Comparison of ENCODE assay signal across 7 cellular contexts in genomic region chr9:71898756-71899155, GRCh38. TPM values are rescaled to one million over a fixed set of nuclear protein-coding genes. Genes with fewer than 3 reads are reported as not detected.
DNase-seq lines count a peak whose midpoint lies in the region; ATAC-seq and TF ChIP-seq lines count a peak whose summit lies in the region.
"Not testable (repeated sequence)": the region's sequence is repeated elsewhere in the genome, so short reads cannot be mapped to it uniquely, and the experiment has no call there.

No MANE protein-coding gene starts in this region.

- peak overlapping the region; percentile 12 for H3K4me3 Mint-ChIP-seq in T-helper 1 cell treated with Interleukin-12 subunit alpha and Interleukin-12 subunit beta and Interleukin-4 antibody, amounts not matched to agents 30 μg/mL and 1 μg/mL, for 36 hours
- H3K4me3 Mint-ChIP-seq in activated CD4-positive, alpha-beta memory T cell treated with anti-CD3 and anti-CD28 coated beads, Interleukin-2, amount 10 ng/mL, durations not matched to agents 7 days and 5 days; activated naive CD4-positive, alpha-beta T cell treated with anti-CD3 and anti-CD28 coated beads, Interleukin-2, amount 10 ng/mL, durations not matched to agents 7 days and 5 days: not testable (repeated sequence)
- H3K4me3 Mint-ChIP-seq in effector memory CD8-positive, alpha-beta T cell: peak overlapping the region; percentile 32 to 64
- H3K4me3 Mint-ChIP-seq in natural killer cell treated with Interleukin-12 subunit alpha and Interleukin-12 subunit beta and Interleukin-15 and Interleukin-18, amount 100 ng/mL, for 72 hours: peak overlapping the region; percentile 80

- ATAC-seq in DND-41 (ENCODE audit: insufficient read depth, low read depth); effector memory CD8-positive, alpha-beta T cell (replicated peaks); natural killer cell treated with Interleukin-12 subunit alpha and Interleukin-12 subunit beta and Interleukin-15 and Interleukin-18, amount 100 ng/mL, for 72 hours: not testable (repeated sequence)

- not testable (repeated sequence) for H2AFZ ChIP-seq in DND-41 (ENCODE audit: low read depth, low read length); KMS-11 (ENCODE audit: low read depth)

- H3K9ac ChIP-seq in DND-41 (ENCODE audit: low read depth, low read length): peak overlapping the region; percentile 65
- H3K9ac ChIP-seq in KMS-11: not testable (repeated sequence)

- not testable (repeated sequence) for H3K27me3 Mint-ChIP-seq in T-helper 1 cell treated with Interleukin-12 subunit alpha and Interleukin-12 subunit beta and Interleukin-4 antibody, amounts not matched to agents 30 μg/mL and 1 μg/mL, for 36 hours (ENCODE audit: low read depth); activated CD4-positive, alpha-beta memory T cell treated with anti-CD3 and anti-CD28 coated beads, Interleukin-2, amount 10 ng/mL, durations not matched to agents 7 days and 5 days; activated naive CD4-positive, alpha-beta T cell treated with anti-CD3 and anti-CD28 coated beads, Interleukin-2, amount 10 ng/mL, durations not matched to agents 7 days and 5 days; effector memory CD8-positive, alpha-beta T cell; natural killer cell treated with Interleukin-12 subunit alpha and Interleukin-12 subunit beta and Interleukin-15 and Interleukin-18, amount 100 ng/mL, for 72 hours

- H3K79me2 ChIP-seq in DND-41 (ENCODE audit: insufficient read depth, low read length): peaks cover 93% of the 10 kb centered on the region
- peaks cover 100% of the 10 kb centered on the region for H3K79me2 ChIP-seq in KMS-11 (ENCODE audit: insufficient read depth, low read depth)

- peaks cover 97% of the 10 kb centered on the region for H3K4me1 ChIP-seq in DND-41 (ENCODE audit: insufficient read depth, low read length)
- H3K4me1 ChIP-seq in KMS-11 (ENCODE audit: low read depth, poor library complexity, severe bottlenecking): peaks cover 77% of the 10 kb centered on the region

- H3K27me3 ChIP-seq in DND-41 (ENCODE audit: insufficient read depth, low read length, poor library complexity); KMS-11 (ENCODE audit: insufficient read depth, low read depth): not testable (repeated sequence)

- H3K4me2 ChIP-seq in DND-41 (ENCODE audit: insufficient read depth, low read length): peak overlapping the region; percentile 52
- peak overlapping the region; percentile 73 for H3K4me2 ChIP-seq in KMS-11

- H3K36me3 Mint-ChIP-seq in T-helper 1 cell treated with Interleukin-12 subunit alpha and Interleukin-12 subunit beta and Interleukin-4 antibody, amounts not matched to agents 30 μg/mL and 1 μg/mL, for 36 hours (ENCODE audit: low read depth); effector memory CD8-positive, alpha-beta T cell (ENCODE audit: insufficient read depth); natural killer cell treated with Interleukin-12 subunit alpha and Interleukin-12 subunit beta and Interleukin-15 and Interleukin-18, amount 100 ng/mL, for 72 hours: not testable (repeated sequence)
- peaks cover 23% of the 10 kb centered on the region for H3K36me3 Mint-ChIP-seq in activated CD4-positive, alpha-beta memory T cell treated with anti-CD3 and anti-CD28 coated beads, Interleukin-2, amount 10 ng/mL, durations not matched to agents 7 days and 5 days (ENCODE audit: low read depth)
- peaks cover 23% of the 10 kb centered on the region for H3K36me3 Mint-ChIP-seq in activated naive CD4-positive, alpha-beta T cell treated with anti-CD3 and anti-CD28 coated beads, Interleukin-2, amount 10 ng/mL, durations not matched to agents 7 days and 5 days

- H4K20me1 ChIP-seq in DND-41 (ENCODE audit: insufficient read depth, low read length): not testable (repeated sequence)
- H4K20me1 ChIP-seq in KMS-11 (ENCODE audit: insufficient read depth): peaks cover 14% of the 10 kb centered on the region

- peak overlapping the region; percentile 67 for H3K27ac Mint-ChIP-seq in T-helper 1 cell treated with Interleukin-12 subunit alpha and Interleukin-12 subunit beta and Interleukin-4 antibody, amounts not matched to agents 30 μg/mL and 1 μg/mL, for 36 hours
- peak overlapping the region; percentile 37 for H3K27ac Mint-ChIP-seq in activated CD4-positive, alpha-beta memory T cell treated with anti-CD3 and anti-CD28 coated beads, Interleukin-2, amount 10 ng/mL, durations not matched to agents 7 days and 5 days
- peak overlapping the region; percentile 16 for H3K27ac Mint-ChIP-seq in activated naive CD4-positive, alpha-beta T cell treated with anti-CD3 and anti-CD28 coated beads, Interleukin-2, amount 10 ng/mL, durations not matched to agents 7 days and 5 days
- peak overlapping the region; percentile 56 to 90 for H3K27ac Mint-ChIP-seq in effector memory CD8-positive, alpha-beta T cell
- H3K27ac Mint-ChIP-seq in natural killer cell treated with Interleukin-12 subunit alpha and Interleukin-12 subunit beta and Interleukin-15 and Interleukin-18, amount 100 ng/mL, for 72 hours: peak overlapping the region; percentile 95 to 98

- H3K9me3 Mint-ChIP-seq in T-helper 1 cell treated with Interleukin-12 subunit alpha and Interleukin-12 subunit beta and Interleukin-4 antibody, amounts not matched to agents 30 μg/mL and 1 μg/mL, for 36 hours; activated CD4-positive, alpha-beta memory T cell treated with anti-CD3 and anti-CD28 coated beads, Interleukin-2, amount 10 ng/mL, durations not matched to agents 7 days and 5 days; activated naive CD4-positive, alpha-beta T cell treated with anti-CD3 and anti-CD28 coated beads, Interleukin-2, amount 10 ng/mL, durations not matched to agents 7 days and 5 days; effector memory CD8-positive, alpha-beta T cell; natural killer cell treated with Interleukin-12 subunit alpha and Interleukin-12 subunit beta and Interleukin-15 and Interleukin-18, amount 100 ng/mL, for 72 hours: not testable (repeated sequence)

- H3K4me3 ChIP-seq in DND-41 (ENCODE audit: low read depth in 1 of 2, low read length in 2 of 2): peak overlapping the region in 1 of 2 experiments; percentile 41; a peak in 2 of 4 replicates
- H3K4me3 ChIP-seq in KMS-11 (IDR thresholded peaks at IDR 0.05; ENCODE audit: insufficient read depth, low read depth, low read length): not testable (repeated sequence)

- not testable (repeated sequence) for TF ChIP-seq CTCF in DND-41 (IDR thresholded peaks at IDR 0.05; ENCODE audit: borderline replicate concordance, extremely low read depth, low read length, poor library complexity, severe bottlenecking); KMS-11 (conservative IDR thresholded peaks at IDR 0.05; ENCODE audit: low read depth, low read length)

- POLR2A ChIA-PET in activated CD4-positive, alpha-beta memory T cell treated with anti-CD3 and anti-CD28 coated beads, Interleukin-2, amount 10 ng/mL, durations not matched to agents 7 days and 5 days (lab: Charles Lee): interaction anchor here (1.8 to 3.9 kb wide), 2 partner anchors 8 to 13 kb away, joined by 5 to 22 read pairs; partner anchors contain the start of genes ABHD17B and C9orf85

- DNase-seq in DND-41: peak; percentile 27
- DNase-seq in activated CD4-positive, alpha-beta memory T cell treated with anti-CD3 and anti-CD28 coated beads, Interleukin-2, amount 10 ng/mL, durations not matched to agents 7 days and 5 days; activated naive CD4-positive, alpha-beta T cell treated with anti-CD3 and anti-CD28 coated beads, Interleukin-2, amount 10 ng/mL, durations not matched to agents 7 days and 5 days; effector memory CD8-positive, alpha-beta T cell; natural killer cell treated with Interleukin-12 subunit alpha and Interleukin-12 subunit beta and Interleukin-15 and Interleukin-18, amount 100 ng/mL, for 72 hours (ENCODE audit: low spot score): not testable (repeated sequence)

- not testable (repeated sequence) for H3K9me3 ChIP-seq in DND-41 (ENCODE audit: insufficient read depth, low read length, severe bottlenecking)

- peak overlapping the region; percentile 100 for H3K27ac ChIP-seq in DND-41 (ENCODE audit: low read length)
- H3K27ac ChIP-seq in KMS-11: peak overlapping the region; percentile 27; the same call in 1 of the 2 replicates

- CTCF ChIA-PET in activated CD4-positive, alpha-beta memory T cell treated with anti-CD3 and anti-CD28 coated beads, Interleukin-2, amount 10 ng/mL, durations not matched to agents 7 days and 5 days (lab: Charles Lee): interaction anchor here (1.2 to 1.6 kb wide), 3 partner anchors 12 to 116 kb away, joined by 3 to 5 read pairs (median 3); no protein-coding TSS in a partner anchor
- CTCF ChIA-PET in activated naive CD4-positive, alpha-beta T cell treated with anti-CD3 and anti-CD28 coated beads, Interleukin-2, amount 10 ng/mL, durations not matched to agents 7 days and 5 days (lab: Charles Lee): not testable (repeated sequence)

- peaks cover 66% of the 10 kb centered on the region for H3K4me1 Mint-ChIP-seq in T-helper 1 cell treated with Interleukin-12 subunit alpha and Interleukin-12 subunit beta and Interleukin-4 antibody, amounts not matched to agents 30 μg/mL and 1 μg/mL, for 36 hours (ENCODE audit: low read depth)
- H3K4me1 Mint-ChIP-seq in activated CD4-positive, alpha-beta memory T cell treated with anti-CD3 and anti-CD28 coated beads, Interleukin-2, amount 10 ng/mL, durations not matched to agents 7 days and 5 days: peaks cover 76% of the 10 kb centered on the region
- peaks cover 82% of the 10 kb centered on the region for H3K4me1 Mint-ChIP-seq in activated naive CD4-positive, alpha-beta T cell treated with anti-CD3 and anti-CD28 coated beads, Interleukin-2, amount 10 ng/mL, durations not matched to agents 7 days and 5 days
- peaks cover 41 to 75% of the 10 kb centered on the region in 2 donors for H3K4me1 Mint-ChIP-seq in effector memory CD8-positive, alpha-beta T cell (ENCODE audit: low read depth in 2 of 2)
- peaks cover 61 to 78% of the 10 kb centered on the region in 2 donors for H3K4me1 Mint-ChIP-seq in natural killer cell treated with Interleukin-12 subunit alpha and Interleukin-12 subunit beta and Interleukin-15 and Interleukin-18, amount 100 ng/mL, for 72 hours (ENCODE audit: low read depth in 2 of 2)

- H3K36me3 ChIP-seq in DND-41 (ENCODE audit: insufficient read depth, low read length); KMS-11 (ENCODE audit: insufficient read depth): not testable (repeated sequence)

RNA-seq across cellular contexts. Expression of gene ABHD17B, which starts 12.2 kb away (rescaled TPM):
- total RNA-seq in activated CD4-positive, alpha-beta memory T cell treated with anti-CD3 and anti-CD28 coated beads, Interleukin-2, amount 10 ng/mL, durations not matched to agents 7 days and 5 days: 10 to 100 TPM; 25.6 to 27.3 TPM
- 10 to 100 TPM; 29.2 to 33.9 TPM for total RNA-seq in natural killer cell treated with Interleukin-12 subunit alpha and Interleukin-12 subunit beta and Interleukin-15 and Interleukin-18, amount 100 ng/mL, for 72 hours

RNA-seq across cellular contexts. Expression of gene C9orf85, which starts 12.7 kb away (rescaled TPM):
- total RNA-seq in activated CD4-positive, alpha-beta memory T cell treated with anti-CD3 and anti-CD28 coated beads, Interleukin-2, amount 10 ng/mL, durations not matched to agents 7 days and 5 days: 10 to 100 TPM; 10.8 to 12.1 TPM
- total RNA-seq in natural killer cell treated with Interleukin-12 subunit alpha and Interleukin-12 subunit beta and Interleukin-15 and Interleukin-18, amount 100 ng/mL, for 72 hours: 10 to 100 TPM; 10.7 to 12.6 TPM

Comparison
In these comparisons a context has a peak if more than half of its experiments do, and no peak if none do; other contexts are left out.
1. H3K27ac Mint-ChIP-seq: peak in every context shown above with its lines; median percentile 96 in natural killer cell treated with Interleukin-12 subunit alpha and Interleukin-12 subunit beta and Interleukin-15 and Interleukin-18, amount 100 ng/mL, for 72 hours; 73 in effector memory CD8-positive, alpha-beta T cell; 67 in T-helper 1 cell treated with Interleukin-12 subunit alpha and Interleukin-12 subunit beta and Interleukin-4 antibody, amounts not matched to agents 30 μg/mL and 1 μg/mL, for 36 hours; 37 in activated CD4-positive, alpha-beta memory T cell treated with anti-CD3 and anti-CD28 coated beads, Interleukin-2, amount 10 ng/mL, durations not matched to agents 7 days and 5 days; 16 in activated naive CD4-positive, alpha-beta T cell treated with anti-CD3 and anti-CD28 coated beads, Interleukin-2, amount 10 ng/mL, durations not matched to agents 7 days and 5 days.